ENCODE assay signal across 34 cellular contexts in the genomic region with DNA sequence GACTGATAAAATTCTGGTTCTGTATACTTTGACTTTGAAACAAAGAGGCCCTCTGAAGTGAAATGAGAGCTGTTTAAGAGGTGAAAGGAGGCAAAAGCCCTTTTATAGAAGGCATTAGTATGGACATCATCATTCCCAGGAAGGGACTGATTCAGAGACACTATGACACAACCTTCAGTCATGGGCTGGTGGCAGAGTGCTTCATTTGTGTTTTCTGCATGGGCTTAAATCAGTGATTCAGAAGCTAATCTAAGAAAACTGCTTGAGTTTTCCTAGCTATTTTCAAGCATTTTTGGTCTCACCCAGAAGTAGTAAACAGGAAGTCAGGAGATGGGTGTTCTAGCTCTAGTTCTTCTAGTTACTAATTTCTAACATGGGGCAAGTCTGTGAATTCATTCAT.
DNase-seq lines count a peak whose midpoint lies in the region; ATAC-seq and TF ChIP-seq lines count a peak whose summit lies in the region.
"Had no signal": no experiment of that assay in that cellular context is flagged by ENCODE, and none has a peak within 500 bp of the region (broad histone marks: within the 10 kb centered on the region; RNA-seq: fewer than 3 reads in every experiment).

No MANE protein-coding gene starts in this region.

- peak; percentile 41 for DNase-seq in GM23248
- peak; percentile 3 for DNase-seq in amniotic epithelial cell (ENCODE audit: low read depth)
- DNase-seq in fibroblast of the aortic adventitia (ENCODE audit: low read depth), result peak; percentile 13
- DNase-seq in smooth muscle cell (lab: John Stamatoyannopoulos, UW; ENCODE audit: unreplicated experiment), result no peak
- no peak for DNase-seq in body of pancreas
- DNase-seq: activated CD4-positive, alpha-beta T cell treated with anti-CD3 and anti-CD28 coated beads, Interleukin-2, amount 10 ng/mL, durations not matched to agents 7 days and 5 days; activated CD8-positive, alpha-beta memory T cell treated with anti-CD3 and anti-CD28 coated beads, Interleukin-2, amount 10 ng/mL, durations not matched to agents 7 days and 5 days; activated naive CD4-positive, alpha-beta T cell treated with Interleukin-2 at 50 U/mL for 16 hours; activated T-cell treated with anti-CD3 and anti-CD28 coated beads, Interleukin-2, amount 50 U/mL, for 72 hours; adrenal gland; colonic mucosa; DND-41; effector memory CD4-positive, alpha-beta T cell; esophagus squamous epithelium; NCI-H1694 treated with DMSO at 0.1 percent for 48 hours; NCI-H526 treated with DMSO at 0.1 percent for 48 hours; ovary; PC-9; SIG-M5; stimulated activated CD4-positive, alpha-beta T cell treated with anti-CD3 and anti-CD28 coated beads, Interleukin-12 subunit alpha, Interleukin-12 subunit beta, amount 100 ng/mL, for 4 hours; stimulated activated CD4-positive, alpha-beta T cell treated with anti-CD3 and anti-CD28 coated beads, Interleukin-4, amount 100 ng/mL, for 1 hour; substantia nigra; SW 1271; T-helper 9 cell; upper lobe of left lung had no signal

- ATAC-seq in body of pancreas (no peak), HG02759 (IDR thresholded peaks at IDR 0.05; ENCODE audit: unreplicated experiment) (no peak), HG02642 (IDR thresholded peaks at IDR 0.05; ENCODE audit: poor library complexity, unreplicated experiment) (no peak)
- ATAC-seq: activated CD8-positive, alpha-beta memory T cell treated with anti-CD3 and anti-CD28 coated beads, Interleukin-2, amount 10 ng/mL, durations not matched to agents 7 days and 5 days; activated T-cell treated with anti-CD3 and anti-CD28 coated beads, Interleukin-2, amount 50 U/mL, for 72 hours; GM12878; natural killer cell treated with Interleukin-12 subunit alpha and Interleukin-12 subunit beta and Interleukin-15 and Interleukin-18, amount 100 ng/mL, for 72 hours; stimulated activated effector memory CD8-positive, alpha-beta T cell treated with anti-CD3 and anti-CD28 coated beads, Interleukin-12 subunit alpha, Interleukin-12 subunit beta, amount 100 ng/mL, for 72 hours; WTC11 had no signal

- no peaks in the 10 kb centered on the region for H3K9me2 ChIP-seq in GM23248 (ENCODE audit: insufficient read depth)

- H3K4me2 ChIP-seq in GM23248 (ENCODE audit: unreplicated experiment) (no peak overlapping the region), smooth muscle cell (no peak overlapping the region)
- H3K4me2 ChIP-seq: PC-9 had no signal

- TF ChIP-seq CTCF in fibroblast of the aortic adventitia (IDR thresholded peaks at IDR 0.05; ENCODE audit: insufficient read depth, low read length) (no peak), smooth muscle cell (IDR thresholded peaks at IDR 0.05; ENCODE audit: borderline replicate concordance, insufficient read depth, poor library complexity, severe bottlenecking) (no peak), body of pancreas (IDR thresholded peaks at IDR 0.05) (no peak)

- H3K4me1 ChIP-seq in GM23248 (ENCODE audit: insufficient read depth), result no peaks in the 10 kb centered on the region
- H3K4me1 ChIP-seq in smooth muscle cell (ENCODE audit: low read depth), result peaks cover 19% of the 10 kb centered on the region
- no peaks in the 10 kb centered on the region for H3K4me1 ChIP-seq in body of pancreas
- H3K4me1 ChIP-seq: colonic mucosa, esophagus squamous epithelium, right atrium auricular region, upper lobe of left lung had no signal

- H3K36me3 ChIP-seq in GM23248 (ENCODE audit: low read depth) (no peaks in the 10 kb centered on the region), smooth muscle cell (ENCODE audit: low read depth) (no peaks in the 10 kb centered on the region), body of pancreas (replicated peaks in 1 of 2; ENCODE audit: insufficient read depth in 1 of 2, low read depth in 2 of 2) (no peaks in the 10 kb centered on the region)
- H3K36me3 ChIP-seq: adrenal gland, cardiac muscle cell, colonic mucosa, esophagus squamous epithelium, ovary, right atrium auricular region, upper lobe of left lung had no signal

- H3K27ac ChIP-seq in GM23248 (no peak overlapping the region), smooth muscle cell (ENCODE audit: low read depth) (peak overlapping the region; percentile 35), body of pancreas (no peak overlapping the region)
- H3K27ac ChIP-seq: adrenal gland, cardiac muscle cell, colonic mucosa, esophagus squamous epithelium, HL-60, ovary, PC-9, right atrium auricular region, upper lobe of left lung had no signal

- H3F3A ChIP-seq in GM23248 (ENCODE audit: insufficient read depth) (no peaks in the 10 kb centered on the region), smooth muscle cell (ENCODE audit: low read depth) (no peaks in the 10 kb centered on the region)

- H3K9ac ChIP-seq in GM23248 (no peak overlapping the region), smooth muscle cell (ENCODE audit: low read depth) (no peak overlapping the region)

- no peak for TF ChIP-seq POLR2A in body of pancreas (IDR thresholded peaks at IDR 0.05)

- H4K20me1 ChIP-seq in GM23248 (ENCODE audit: insufficient read depth), result no peaks in the 10 kb centered on the region
- no peaks in the 10 kb centered on the region for H4K20me1 ChIP-seq in smooth muscle cell (ENCODE audit: low read depth)

- H3K4me3 ChIP-seq in GM23248, result no peak overlapping the region
- H3K4me3 ChIP-seq in fibroblast of the aortic adventitia (ENCODE audit: low read depth, low read length), result no peak overlapping the region
- no peak overlapping the region for H3K4me3 ChIP-seq in smooth muscle cell
- H3K4me3 ChIP-seq in body of pancreas, result no peak overlapping the region
- H3K4me3 ChIP-seq: adrenal gland, cardiac muscle cell, colonic mucosa, esophagus squamous epithelium, GM12878, ovary, PC-9, right atrium auricular region, upper lobe of left lung had no signal

- H3K9me3 ChIP-seq in GM23248 (ENCODE audit: low read depth) (no peaks in the 10 kb centered on the region), smooth muscle cell (replicated peaks; ENCODE audit: low read depth) (no peaks in the 10 kb centered on the region), body of pancreas (no peaks in the 10 kb centered on the region)
- H3K9me3 ChIP-seq: adrenal gland, colonic mucosa, esophagus squamous epithelium, ovary, right atrium auricular region, upper lobe of left lung had no signal

- H3K79me2 ChIP-seq in GM23248 (ENCODE audit: insufficient read depth) (no peaks in the 10 kb centered on the region), smooth muscle cell (ENCODE audit: low read depth) (no peaks in the 10 kb centered on the region)

- intact Hi-C loops in body of pancreas (cut with DNase I), result no loop called here

- H3K27me3 ChIP-seq in GM23248 (replicated peaks; ENCODE audit: insufficient read depth) (peaks cover 11% of the 10 kb centered on the region; the same call in 1 of the 2 replicates), smooth muscle cell (ENCODE audit: low read depth) (no peaks in the 10 kb centered on the region), body of pancreas (no peaks in the 10 kb centered on the region)
- H3K27me3 ChIP-seq: adrenal gland, cardiac muscle cell, colonic mucosa, esophagus squamous epithelium, ovary, right atrium auricular region, upper lobe of left lung had no signal

- H2AFZ ChIP-seq in GM23248 (no peak overlapping the region), smooth muscle cell (ENCODE audit: low read depth) (no peak overlapping the region)
- H2AFZ ChIP-seq: PC-9 had no signal

- in situ Hi-C loops in GM23248 (cut with MboI), result no loop called here

Comparison
In these comparisons a context has a peak if more than half of its experiments do, and no peak if none do; other contexts are left out.
1. DNase-seq: peak in GM23248 (single experiment), amniotic epithelial cell (single experiment) and fibroblast of the aortic adventitia (single experiment); none in smooth muscle cell (single experiment) and body of pancreas (0 of 4).